Comparison of ENCODE assay signal across 27 cellular contexts in genomic region chr13:66446413-66446812, GRCh38.
"Had no signal": no experiment of that assay in that cellular context is flagged by ENCODE, and none has a peak within 500 bp of the region (broad histone marks: within the 10 kb centered on the region; RNA-seq: fewer than 3 reads in every experiment).

No MANE protein-coding gene starts in this region.

- ATAC-seq: left ventricle myocardium superior; naive thymus-derived CD4-positive, alpha-beta T cell; psoas muscle; right cardiac atrium; stimulated activated naive B cell treated with anti-CD40 and anti-IgM and Interleukin-4, amounts not matched to agents 10 μg/mL and 1 μg/mL and 100 μg/mL, for 72 hours; upper lobe of right lung had no signal

- H3K4me1 ChIP-seq: colonic mucosa, esophagus muscularis mucosa, psoas muscle, sigmoid colon, spleen, tibial nerve, upper lobe of right lung, uterus had no signal

- H3K27ac ChIP-seq: colonic mucosa, esophagus muscularis mucosa, psoas muscle, sigmoid colon, skin epidermis, spleen, thoracic aorta, tibial nerve, upper lobe of right lung, uterus had no signal

- H3K9me3 ChIP-seq: colonic mucosa, esophagus muscularis mucosa, psoas muscle, sigmoid colon, spleen, thoracic aorta, tibial nerve, upper lobe of right lung, uterus had no signal

- H3K36me3 Mint-ChIP-seq: immature natural killer cell; mesothelial cell of epicardium; naive thymus-derived CD4-positive, alpha-beta T cell; stimulated activated naive B cell treated with anti-CD40 and anti-IgM and Interleukin-4, amounts not matched to agents 10 μg/mL and 1 μg/mL and 100 μg/mL, for 72 hours had no signal

- H3K27me3 ChIP-seq: colonic mucosa, esophagus muscularis mucosa, sigmoid colon, spleen, tibial nerve, upper lobe of right lung, uterus had no signal

- H3K27ac Mint-ChIP-seq: dendritic cell treated with granulocyte-macrophage colony-stimulating factor and Interleukin-4, amounts not matched to agents 40 ng/mL and 50 ng/mL, for 4 days; endodermal cell; immature natural killer cell; mesothelial cell of epicardium; naive thymus-derived CD4-positive, alpha-beta T cell; nephron progenitor cell; stimulated activated naive B cell treated with anti-CD40 and anti-IgM and Interleukin-4, amounts not matched to agents 10 μg/mL and 1 μg/mL and 100 μg/mL, for 72 hours; stimulated activated naive CD8-positive, alpha-beta T cell treated with anti-CD3 and anti-CD28 coated beads, Interleukin-15, Interleukin-2, amounts not matched to agents 100 ng/mL and 50 ng/mL, for 24 hours had no signal

- DNase-seq: colonic mucosa; effector CD8-positive, alpha-beta T cell; endodermal cell; hypothalamus; immature natural killer cell; islet precursor cell; kidney glomerular epithelial cell; left ventricle myocardium superior; mesenchymal stem cell; naive thymus-derived CD4-positive, alpha-beta T cell; nephron progenitor cell; nucleus accumbens; psoas muscle; right cardiac atrium; sigmoid colon; spleen; stimulated activated naive B cell treated with anti-CD40 and anti-IgM and Interleukin-4, amounts not matched to agents 10 μg/mL and 1 μg/mL and 100 μg/mL, for 72 hours; upper lobe of right lung; uterus had no signal

- H3K4me3 Mint-ChIP-seq: dendritic cell treated with granulocyte-macrophage colony-stimulating factor and Interleukin-4, amounts not matched to agents 40 ng/mL and 50 ng/mL, for 4 days; endodermal cell; immature natural killer cell; mesothelial cell of epicardium; naive thymus-derived CD4-positive, alpha-beta T cell; nephron progenitor cell; stimulated activated naive B cell treated with anti-CD40 and anti-IgM and Interleukin-4, amounts not matched to agents 10 μg/mL and 1 μg/mL and 100 μg/mL, for 72 hours; stimulated activated naive CD8-positive, alpha-beta T cell treated with anti-CD3 and anti-CD28 coated beads, Interleukin-15, Interleukin-2, amounts not matched to agents 100 ng/mL and 50 ng/mL, for 24 hours had no signal

- H3K27me3 Mint-ChIP-seq: dendritic cell treated with granulocyte-macrophage colony-stimulating factor and Interleukin-4, amounts not matched to agents 40 ng/mL and 50 ng/mL, for 4 days; naive thymus-derived CD4-positive, alpha-beta T cell; stimulated activated naive B cell treated with anti-CD40 and anti-IgM and Interleukin-4, amounts not matched to agents 10 μg/mL and 1 μg/mL and 100 μg/mL, for 72 hours; stimulated activated naive CD8-positive, alpha-beta T cell treated with anti-CD3 and anti-CD28 coated beads, Interleukin-15, Interleukin-2, amounts not matched to agents 100 ng/mL and 50 ng/mL, for 24 hours had no signal

- H3K4me3 ChIP-seq: colonic mucosa, esophagus muscularis mucosa, lung, psoas muscle, sigmoid colon, skin epidermis, spleen, thoracic aorta, tibial nerve, upper lobe of right lung, uterus had no signal

- H3K36me3 ChIP-seq: colonic mucosa, esophagus muscularis mucosa, sigmoid colon, spleen, thoracic aorta, tibial nerve, upper lobe of right lung, uterus had no signal

- H3K9me3 Mint-ChIP-seq: dendritic cell treated with granulocyte-macrophage colony-stimulating factor and Interleukin-4, amounts not matched to agents 40 ng/mL and 50 ng/mL, for 4 days; endodermal cell; nephron progenitor cell; stimulated activated naive B cell treated with anti-CD40 and anti-IgM and Interleukin-4, amounts not matched to agents 10 μg/mL and 1 μg/mL and 100 μg/mL, for 72 hours; stimulated activated naive CD8-positive, alpha-beta T cell treated with anti-CD3 and anti-CD28 coated beads, Interleukin-15, Interleukin-2, amounts not matched to agents 100 ng/mL and 50 ng/mL, for 24 hours had no signal

- H3K4me1 Mint-ChIP-seq: endodermal cell; immature natural killer cell; naive thymus-derived CD4-positive, alpha-beta T cell; nephron progenitor cell; stimulated activated naive B cell treated with anti-CD40 and anti-IgM and Interleukin-4, amounts not matched to agents 10 μg/mL and 1 μg/mL and 100 μg/mL, for 72 hours had no signal
